25 cellular contexts compared by ENCODE assay signal in genomic region chr4:90798948-90799347, GRCh38.
"Had no signal": no experiment of that assay in that cellular context is flagged by ENCODE, and none has a peak within 500 bp of the region (broad histone marks: within the 10 kb centered on the region; RNA-seq: fewer than 3 reads in every experiment).

No MANE protein-coding gene starts in this region.

- H3K4me1 ChIP-seq: foreskin keratinocyte, left ventricle myocardium inferior, lower lobe of right lung, spleen, stomach, vagina had no signal

- FAIRE-seq: endothelial cell of umbilical vein, kidney had no signal

- H3K27ac Mint-ChIP-seq: endodermal cell, immature natural killer cell, memory B cell, naive B cell had no signal

- H3K27me3 ChIP-seq: foreskin keratinocyte, neutrophil, spleen, stomach, vagina had no signal

- DNase-seq: effector CD4-positive, alpha-beta T cell; endodermal cell; erythroblast; foreskin keratinocyte; immature natural killer cell; kidney; left cardiac atrium; left ventricle myocardium inferior; lower lobe of right lung; naive B cell; nephron progenitor cell; spleen; stimulated activated CD4-positive, alpha-beta T cell treated with anti-CD3 and anti-CD28 coated beads, Interleukin-15, amount 100 ng/mL, for 24 hours; stimulated activated CD4-positive, alpha-beta T cell treated with anti-CD3 and anti-CD28 coated beads, Interleukin-1b, Interleukin-23, amount 100 ng/mL, for 48 hours; stimulated activated CD4-positive, alpha-beta T cell treated with anti-CD3 and anti-CD28 coated beads, Interleukin-4, amount 100 ng/mL, for 24 hours; stimulated activated naive CD4-positive, alpha-beta T cell; stomach; substantia nigra; trophoblast cell had no signal

- H3K4me3 ChIP-seq: coronary artery, left ventricle myocardium inferior, lower lobe of right lung, spleen, stomach, vagina had no signal

- H3K9me3 ChIP-seq: neutrophil, vagina had no signal

- H3K4me1 Mint-ChIP-seq: endodermal cell, immature natural killer cell, naive B cell, nephron progenitor cell had no signal

- ATAC-seq: foreskin keratinocyte, left cardiac atrium, sciatic nerve had no signal

- H3K27ac ChIP-seq: coronary artery, foreskin keratinocyte, left ventricle myocardium inferior, lower lobe of right lung, neutrophil, spleen, stomach, vagina had no signal

- H3K27me3 Mint-ChIP-seq: memory B cell, naive B cell had no signal

- H3K4me3 Mint-ChIP-seq: endodermal cell, immature natural killer cell, memory B cell, nephron progenitor cell had no signal

- H3K36me3 ChIP-seq: left ventricle myocardium inferior, lower lobe of right lung, neutrophil, spleen, stomach, vagina had no signal
